16 cellular contexts compared by ENCODE assay signal in genomic region chr1:58143972-58144752, GRCh38.
"Had no signal": no experiment of that assay in that cellular context is flagged by ENCODE, and none has a peak within 500 bp of the region (broad histone marks: within the 10 kb centered on the region; RNA-seq: fewer than 3 reads in every experiment).

No MANE protein-coding gene starts in this region.

- DNase-seq: activated CD4-positive, alpha-beta memory T cell treated with anti-CD3 and anti-CD28 coated beads for 36 hours; activated CD4-positive, CD25-positive, alpha-beta regulatory T cell treated with anti-CD3 and anti-CD28 coated beads, Interleukin-2, amount 50 U/mL, for 72 hours; activated effector memory CD4-positive, alpha-beta T cell treated with anti-CD3 and anti-CD28 coated beads, Interleukin-2, amount 50 U/mL, for 16 hours; activated T-cell treated with anti-CD3 and anti-CD28 coated beads, Interleukin-2, amount 50 U/mL, for 4 hours; dorsolateral prefrontal cortex; esophagus squamous epithelium; foreskin keratinocyte; head of caudate nucleus; left cardiac atrium; midbrain; pancreas; thyroid gland had no signal

- H3K9me3 Mint-ChIP-seq: activated T-cell treated with anti-CD3 and anti-CD28 coated beads, Interleukin-2, amount 50 U/mL, for 4 hours had no signal

- H3K27me3 Mint-ChIP-seq: activated CD4-positive, alpha-beta memory T cell treated with anti-CD3 and anti-CD28 coated beads for 36 hours; activated naive CD8-positive, alpha-beta T cell had no signal

- H3K4me3 ChIP-seq: dorsolateral prefrontal cortex, esophagus squamous epithelium, lung, neural progenitor cell, pancreas, thyroid gland had no signal

- H3K36me3 Mint-ChIP-seq: activated CD4-positive, alpha-beta memory T cell treated with anti-CD3 and anti-CD28 coated beads for 36 hours; activated naive CD8-positive, alpha-beta T cell had no signal

- H3K4me3 Mint-ChIP-seq: activated CD4-positive, alpha-beta memory T cell treated with anti-CD3 and anti-CD28 coated beads for 36 hours; activated naive CD8-positive, alpha-beta T cell; activated T-cell treated with anti-CD3 and anti-CD28 coated beads, Interleukin-2, amount 50 U/mL, for 4 hours; neural progenitor cell had no signal

- FAIRE-seq: pancreas, urothelium cell line had no signal

- ATAC-seq: activated T-cell treated with anti-CD3 and anti-CD28 coated beads, Interleukin-2, amount 50 U/mL, for 4 hours; foreskin keratinocyte; left cardiac atrium; pancreas had no signal

- H3K27ac Mint-ChIP-seq: activated CD4-positive, alpha-beta memory T cell treated with anti-CD3 and anti-CD28 coated beads for 36 hours; activated naive CD8-positive, alpha-beta T cell; neural progenitor cell had no signal
